Comparison of ENCODE assay signal across 8 cellular contexts in the genomic region with DNA sequence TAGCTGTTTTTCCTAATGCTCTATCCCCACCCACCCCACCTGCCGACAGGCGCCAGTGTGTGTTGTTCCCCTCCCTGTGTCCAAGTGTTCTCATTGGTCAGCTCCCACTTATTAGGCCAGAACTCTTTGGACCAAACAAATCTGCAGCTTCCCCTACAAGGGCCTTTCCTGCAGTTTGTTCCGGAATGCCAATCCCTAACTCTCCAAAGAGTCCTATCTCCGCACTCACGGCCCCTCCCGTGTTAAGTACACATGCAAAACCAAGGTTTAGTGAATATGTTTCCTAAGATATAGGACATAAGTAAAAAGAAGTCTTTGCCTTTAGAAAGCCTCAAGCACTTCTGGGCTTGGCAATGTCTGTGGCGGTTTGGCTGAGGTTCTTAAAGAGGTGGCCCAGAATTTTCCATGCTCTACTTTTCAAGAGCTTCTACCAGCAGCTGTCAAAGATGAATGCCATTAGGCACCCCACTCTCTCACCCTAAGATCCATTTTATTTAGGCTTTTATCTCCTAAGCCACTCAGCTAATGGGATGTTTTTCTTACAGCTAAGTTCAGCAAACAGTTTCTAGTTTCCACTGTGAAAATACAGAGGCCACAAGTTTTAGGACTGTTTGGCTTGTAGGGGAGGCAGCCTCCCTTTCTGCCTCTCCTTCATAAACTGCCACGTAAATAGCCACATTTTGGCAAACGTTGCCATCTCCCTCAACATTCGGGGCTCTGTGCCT. TPM values are rescaled to one million over a fixed set of nuclear protein-coding genes. Genes with fewer than 3 reads are reported as not detected.
DNase-seq lines count a peak whose midpoint lies in the region; ATAC-seq and TF ChIP-seq lines count a peak whose summit lies in the region.

No MANE protein-coding gene starts in this region.

- H3K4me1 ChIP-seq in A673 (ENCODE audit: insufficient read depth, low read length, poor library complexity, severe bottlenecking), result peaks cover 22% of the 10 kb centered on the region

- H3K27ac ChIP-seq in A673 (ENCODE audit: low read depth, low read length, poor library complexity, severe bottlenecking) (no peak overlapping the region), substantia nigra (ENCODE audit: low read depth, low read length, poor library complexity, severe bottlenecking) (peak overlapping the region; percentile 72)

- H3K27me3 ChIP-seq in A673 (replicated peaks; ENCODE audit: insufficient read depth, low read depth, low read length, poor library complexity), result no peaks in the 10 kb centered on the region

- H3K4me3 ChIP-seq in A673 (ENCODE audit: low read depth, low read length, poor library complexity, severe bottlenecking) (peak overlapping the region; percentile 67), astrocyte of the spinal cord (ENCODE audit: low read depth, low read length) (peak overlapping the region; percentile 87)

- ATAC-seq in HG03521 (IDR thresholded peaks at IDR 0.05; ENCODE audit: unreplicated experiment), result no peak

- no peak for DNase-seq in A673 (ENCODE audit: low spot score)
- DNase-seq in HT-29 (ENCODE audit: low spot score), result peak; percentile 47
- DNase-seq in astrocyte of the spinal cord (ENCODE audit: low read depth, low spot score), result peak; percentile 77
- peak; percentile 36 for DNase-seq in kidney tubule cell (ENCODE audit: low spot score)
- peak in 9 of 49 donors; percentile 11 to 45 (median 30) for DNase-seq in substantia nigra (lab: John Stamatoyannopoulos, UW)
- no peak for DNase-seq in stimulated activated CD4-positive, alpha-beta T cell treated with anti-CD3 and anti-CD28 coated beads, Interleukin-2, amount 100 ng/mL, for 24 hours
- DNase-seq in ACHN, result no peak

- CTCF ChIA-PET in A673 (lab: Charles Lee), result no interaction called here

- POLR2A ChIA-PET in A673 (lab: Charles Lee; ENCODE audit: low non-redundant PET), result interaction anchor here (0.6 kb wide), 1 partner anchor 34 kb away, joined by 9 read pairs; a partner anchor contains a TSS

- no peaks in the 10 kb centered on the region for H3K36me3 ChIP-seq in A673 (ENCODE audit: insufficient read depth, low read length, poor library complexity, severe bottlenecking)

- in situ Hi-C loops in astrocyte of the spinal cord (cut with HindIII; ENCODE audit: low sequenced_read_pairs), result no loop called here
- in situ Hi-C loops in ACHN (cut with HindIII; ENCODE audit: low pct_ligation_motif_present, low pct_unique_long_range_greater_than_20kb, low sequenced_read_pairs), result no loop called here

- intact Hi-C loops in A673 (cut with micrococcal nuclease; ENCODE audit: unreplicated experiment), result loop anchor here (5.0 kb wide), 1 partner anchor 572 kb away; a partner anchor contains a TSS

- no peaks in the 10 kb centered on the region for H3K9me3 ChIP-seq in A673 (ENCODE audit: low read depth, low read length, poor library complexity, severe bottlenecking)

- TF ChIP-seq CTCF in A673 (conservative IDR thresholded peaks at IDR 0.05; ENCODE audit: low read depth, low read length), result no peak
- no peak for TF ChIP-seq CTCF in astrocyte of the spinal cord (IDR thresholded peaks at IDR 0.05; ENCODE audit: low read depth, low read length)

- BruUV-seq in A673 (replicated peaks; lab: Mats Ljungman, UMichigan), result TSS peak; percentile 47

RNA-seq across cellular contexts. Expression of a gene that starts 1.6 kb away (rescaled TPM):
- 193 and 204 TPM in 2 replicates for total RNA-seq in A673 (2021)
- 90.3 and 115 TPM in 2 replicates for total RNA-seq in HT-29 (2014; rRNA removed; shearing (Covaris generic))

RNA-seq across cellular contexts. Expression of a gene that starts 34.0 kb away (rescaled TPM):
- not detected in 2 replicates for total RNA-seq in A673 (2021)
- 0.31 TPM in 1 of 2 replicates, not detected in the other for total RNA-seq in HT-29 (2014; rRNA removed; shearing (Covaris generic))

RNA-seq across cellular contexts. Expression of a gene that starts 39.7 kb away (rescaled TPM):
- total RNA-seq in A673 (2021), result 59.2 and 64.6 TPM in 2 replicates
- total RNA-seq in HT-29 (2014; rRNA removed; shearing (Covaris generic)), result 13.6 and 14.9 TPM in 2 replicates

Comparison
In these comparisons a context has a peak if more than half of its experiments do, and no peak if none do; other contexts are left out.
1. DNase-seq: peak in HT-29 (single experiment), astrocyte of the spinal cord (single experiment) and kidney tubule cell (single experiment); none in A673 (single experiment), stimulated activated CD4-positive, alpha-beta T cell treated with anti-CD3 and anti-CD28 coated beads, Interleukin-2, amount 100 ng/mL, for 24 hours (0 of 2) and ACHN (single experiment).